8 cellular contexts compared by ENCODE assay signal in the genomic region with DNA sequence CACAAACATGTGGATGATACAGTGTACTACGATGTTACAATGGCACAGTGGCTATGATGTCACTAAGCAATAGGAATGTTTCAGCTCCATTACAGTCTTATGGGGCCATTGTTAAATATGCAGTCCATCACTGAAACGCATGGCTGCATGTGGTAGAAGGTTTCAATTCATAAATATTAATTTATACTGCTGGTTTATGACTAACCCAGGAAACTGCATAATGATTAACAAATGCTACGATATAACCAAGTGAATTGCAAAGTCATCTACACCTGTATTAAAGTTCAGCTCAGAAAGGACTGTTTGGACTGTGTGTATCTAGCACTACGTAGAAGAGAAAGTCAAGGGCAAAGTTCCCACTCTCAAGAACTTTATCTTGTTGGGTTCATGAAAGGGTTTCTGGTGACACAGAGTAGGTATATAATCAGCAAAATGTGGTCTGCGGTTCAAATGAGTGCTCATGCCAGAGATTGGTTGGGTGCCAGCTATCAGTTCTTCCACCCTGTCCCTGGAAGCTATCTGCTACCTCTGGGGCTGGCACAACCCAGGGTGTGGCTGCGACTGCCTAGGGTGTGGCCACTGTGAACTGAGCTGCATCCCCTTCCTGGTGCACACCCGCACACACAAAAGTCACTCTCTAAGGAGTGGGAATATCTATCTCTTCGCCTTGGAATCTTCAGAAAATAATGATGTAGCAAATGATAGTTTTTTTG. TPM values are rescaled to one million over a fixed set of nuclear protein-coding genes. Genes with fewer than 3 reads are reported as not detected.
DNase-seq lines count a peak whose midpoint lies in the region; ATAC-seq, FAIRE-seq and TF ChIP-seq lines count a peak whose summit lies in the region.

No MANE protein-coding gene starts in this region.

- CTCF ChIA-PET in activated CD8-positive, alpha-beta T cell treated with anti-CD3 and anti-CD28 coated beads, Interleukin-2, amount 10 ng/mL, durations not matched to agents 7 days and 5 days (lab: Charles Lee), result interaction anchor here (1.3 to 2.4 kb wide), 3 partner anchors 13 to 66 kb away, joined by 4 to 8 read pairs (median 4); no protein-coding TSS in a partner anchor

- POLR2A ChIA-PET in activated CD8-positive, alpha-beta T cell treated with anti-CD3 and anti-CD28 coated beads, Interleukin-2, amount 10 ng/mL, durations not matched to agents 7 days and 5 days (lab: Charles Lee), result no interaction called here

- H3K9me3 Mint-ChIP-seq in T-helper 2 cell treated with Interferon-gamma antibody and Interleukin-4, amounts not matched to agents 5 μg/mL and 100 μg/mL, for 36 hours, result no peaks in the 10 kb centered on the region
- H3K9me3 Mint-ChIP-seq in activated CD8-positive, alpha-beta T cell treated with anti-CD3 and anti-CD28 coated beads, Interleukin-2, amount 10 ng/mL, durations not matched to agents 7 days and 5 days (ENCODE audit: insufficient read depth), result no peaks in the 10 kb centered on the region

- peak; percentile 59 for FAIRE-seq in GM12891 (lab: Jason Lieb, UNC)

- peak overlapping the region; percentile 69 for H3K27ac Mint-ChIP-seq in T-helper 2 cell treated with Interferon-gamma antibody and Interleukin-4, amounts not matched to agents 5 μg/mL and 100 μg/mL, for 36 hours
- H3K27ac Mint-ChIP-seq in activated CD8-positive, alpha-beta T cell treated with anti-CD3 and anti-CD28 coated beads, Interleukin-2, amount 10 ng/mL, durations not matched to agents 7 days and 5 days, result no peak overlapping the region

- H3K4me1 Mint-ChIP-seq in T-helper 2 cell treated with Interferon-gamma antibody and Interleukin-4, amounts not matched to agents 5 μg/mL and 100 μg/mL, for 36 hours (ENCODE audit: low read depth), result peaks cover 44% of the 10 kb centered on the region
- H3K4me1 Mint-ChIP-seq in activated CD8-positive, alpha-beta T cell treated with anti-CD3 and anti-CD28 coated beads, Interleukin-2, amount 10 ng/mL, durations not matched to agents 7 days and 5 days (ENCODE audit: low read depth), result peaks cover 14% of the 10 kb centered on the region

- no peak for TF ChIP-seq POLR2A in GM12891 (IDR thresholded peaks at IDR 0.05; ENCODE audit: low read depth, low read length)

- H3K36me3 Mint-ChIP-seq in T-helper 2 cell treated with Interferon-gamma antibody and Interleukin-4, amounts not matched to agents 5 μg/mL and 100 μg/mL, for 36 hours (ENCODE audit: low read depth), result peaks cover 10% of the 10 kb centered on the region
- no peaks in the 10 kb centered on the region for H3K36me3 Mint-ChIP-seq in activated CD8-positive, alpha-beta T cell treated with anti-CD3 and anti-CD28 coated beads, Interleukin-2, amount 10 ng/mL, durations not matched to agents 7 days and 5 days (ENCODE audit: low read depth)

- H3K27me3 Mint-ChIP-seq in T-helper 2 cell treated with Interferon-gamma antibody and Interleukin-4, amounts not matched to agents 5 μg/mL and 100 μg/mL, for 36 hours (ENCODE audit: low read depth), result no peaks in the 10 kb centered on the region
- H3K27me3 Mint-ChIP-seq in activated CD8-positive, alpha-beta T cell treated with anti-CD3 and anti-CD28 coated beads, Interleukin-2, amount 10 ng/mL, durations not matched to agents 7 days and 5 days (ENCODE audit: low read depth), result no peaks in the 10 kb centered on the region

- peak overlapping the region; percentile 55 for H3K4me3 Mint-ChIP-seq in T-helper 2 cell treated with Interferon-gamma antibody and Interleukin-4, amounts not matched to agents 5 μg/mL and 100 μg/mL, for 36 hours
- H3K4me3 Mint-ChIP-seq in activated CD8-positive, alpha-beta T cell treated with anti-CD3 and anti-CD28 coated beads, Interleukin-2, amount 10 ng/mL, durations not matched to agents 7 days and 5 days, result no peak overlapping the region

- DNase-seq in GM12891 (ENCODE audit: insufficient read length, low spot score), result no peak
- DNase-seq in T-helper 2 cell treated with Interferon-gamma antibody and Interleukin-4, amounts not matched to agents 5 μg/mL and 100 μg/mL, for 36 hours (ENCODE audit: low spot score), result no peak
- peak; percentile 54 for DNase-seq in kidney glomerular epithelial cell (lab: John Stamatoyannopoulos, UW)
- DNase-seq in activated CD8-positive, alpha-beta T cell treated with anti-CD3 and anti-CD28 coated beads, Interleukin-2, amount 10 ng/mL, durations not matched to agents 7 days and 5 days, result no peak
- DNase-seq in midbrain (lab: John Stamatoyannopoulos, UW), result no peak

- ATAC-seq in GM21737 (IDR thresholded peaks at IDR 0.05; ENCODE audit: unreplicated experiment), result peak; percentile 57
- ATAC-seq in HG02588 (IDR thresholded peaks at IDR 0.05; ENCODE audit: unreplicated experiment), result no peak
- no peak for ATAC-seq in activated CD8-positive, alpha-beta T cell treated with anti-CD3 and anti-CD28 coated beads, Interleukin-2, amount 10 ng/mL, durations not matched to agents 7 days and 5 days
- no peak for ATAC-seq in GM21576 (IDR thresholded peaks at IDR 0.05; ENCODE audit: unreplicated experiment)

TF ChIP-seq in GM12891, 5 proteins besides CTCF, POLR2A, EP300 and RAD21:
- no peak for TF ChIP-seq TAF1 (IDR thresholded peaks at IDR 0.05; ENCODE audit: low read depth, low read length)
- no peak for TF ChIP-seq SPI1 (IDR thresholded peaks at IDR 0.05; ENCODE audit: low read depth, low read length)
- TF ChIP-seq POU2F2 (IDR thresholded peaks at IDR 0.05; ENCODE audit: low read depth, low read length), result no peak
- TF ChIP-seq PAX5 (IDR thresholded peaks at IDR 0.05; ENCODE audit: insufficient read depth, low read length, severe bottlenecking), result no peak
- TF ChIP-seq POLR2AphosphoS5 (IDR thresholded peaks at IDR 0.05; ENCODE audit: low read depth, low read length), result no peak

RNA-seq across cellular contexts. Expression of gene MGST3, which starts 14.8 kb away (rescaled TPM):
- polyA plus RNA-seq in GM12891 (2012; ENCODE audit: low read depth, missing spikeins), result 72.7 TPM
- total RNA-seq in activated CD8-positive, alpha-beta T cell treated with anti-CD3 and anti-CD28 coated beads, Interleukin-2, amount 10 ng/mL, durations not matched to agents 7 days and 5 days, result 10 to 100 TPM; 30.9 to 33.0 TPM

RNA-seq across cellular contexts. Expression of gene ALDH9A1, which starts 52.6 kb away (rescaled TPM):
- 29.9 TPM for polyA plus RNA-seq in GM12891 (2012; ENCODE audit: low read depth, missing spikeins)
- total RNA-seq in activated CD8-positive, alpha-beta T cell treated with anti-CD3 and anti-CD28 coated beads, Interleukin-2, amount 10 ng/mL, durations not matched to agents 7 days and 5 days, result 10 to 100 TPM; 42.7 to 48.2 TPM
